In the genomic region with DNA sequence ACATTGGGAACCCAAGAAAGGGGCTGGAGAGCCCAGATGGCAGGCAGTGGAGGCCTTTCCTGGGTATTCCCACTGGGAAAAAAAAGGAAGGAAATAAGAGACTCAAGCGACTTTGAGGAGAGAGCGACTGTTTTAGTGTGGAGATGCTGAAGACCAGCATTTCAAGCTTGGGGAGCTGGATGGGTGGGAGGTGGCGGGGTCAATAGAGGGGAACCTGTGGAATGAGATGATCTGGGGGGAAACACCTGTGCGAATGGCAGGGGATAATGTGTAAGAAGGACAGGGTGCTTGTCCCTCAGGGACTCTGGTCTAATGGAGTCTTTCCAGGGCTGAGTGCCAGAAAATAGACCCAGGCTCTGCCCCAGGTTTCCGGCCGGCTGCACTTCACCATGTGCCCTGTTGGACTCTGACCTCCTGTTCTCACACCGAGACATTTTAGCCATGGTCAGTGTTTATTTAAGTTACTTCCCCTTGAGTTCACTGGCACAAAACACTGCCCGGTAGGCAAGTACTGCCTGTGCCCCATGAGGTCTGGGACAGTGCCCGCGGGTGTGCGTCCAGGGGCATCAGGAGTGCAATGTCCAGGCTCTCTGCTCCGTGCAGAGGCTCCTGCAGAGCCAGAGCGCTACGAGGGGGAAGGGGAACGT, we compare ENCODE assay signal across 1 cellular context.
TF ChIP-seq lines count a peak whose summit lies in the region.

No MANE protein-coding gene starts in this region.

TF ChIP-seq in HepG2, 621 proteins besides CTCF, POLR2A, EP300 and RAD21 (continued from another document and continues in another):
- TF ChIP-seq PCBP2 (optimal IDR thresholded peaks at IDR 0.05; ENCODE audit: low read depth, low read length, poor library complexity, severe bottlenecking) (no peak), SOX5 (CRISPR knock-in tag; IDR thresholded peaks at IDR 0.05; ENCODE audit: borderline replicate concordance) (0 out of 2 replicates have a peak, but pooled peaks have one; percentile 53), ZMYM2 (CRISPR knock-in tag; IDR thresholded peaks at IDR 0.05) (no peak), ZNF253 (CRISPR knock-in tag; IDR thresholded peaks at IDR 0.05; ENCODE audit: borderline replicate concordance) (no peak), ZNF577 (CRISPR knock-in tag; IDR thresholded peaks at IDR 0.05; ENCODE audit: borderline replicate concordance, low read depth) (no peak), KDM2A (CRISPR knock-in tag; IDR thresholded peaks at IDR 0.05; ENCODE audit: borderline replicate concordance, low read depth) (peak; percentile 46; the same call in 1 of the 2 replicates), ZFP41 (CRISPR knock-in tag; IDR thresholded peaks at IDR 0.05; ENCODE audit: borderline replicate concordance) (no peak), ZFX (CRISPR knock-in tag; IDR thresholded peaks at IDR 0.05; ENCODE audit: low read depth) (peak; percentile 35; the same call in 1 of the 2 replicates), ZNF670 (CRISPR knock-in tag; IDR thresholded peaks at IDR 0.05; ENCODE audit: borderline replicate concordance) (no peak), ATF7-NPFF (CRISPR knock-in tag; IDR thresholded peaks at IDR 0.05; ENCODE audit: low read depth) (no peak), ELF4 (CRISPR knock-in tag; IDR thresholded peaks at IDR 0.05; ENCODE audit: borderline replicate concordance) (0 out of 2 replicates have a peak, but pooled peaks have one; percentile 17), ZFP90 (CRISPR knock-in tag; IDR thresholded peaks at IDR 0.05; ENCODE audit: borderline replicate concordance) (0 out of 2 replicates have a peak, but pooled peaks have one; percentile 52), FOXC1 (CRISPR knock-in tag; IDR thresholded peaks at IDR 0.05; ENCODE audit: borderline replicate concordance) (no peak), RARG (CRISPR knock-in tag; IDR thresholded peaks at IDR 0.05; ENCODE audit: low read depth) (no peak), ZNF546 (CRISPR knock-in tag; conservative IDR thresholded peaks at IDR 0.05) (no peak), FOXJ3 (CRISPR knock-in tag; IDR thresholded peaks at IDR 0.05; ENCODE audit: borderline replicate concordance) (no peak; the same call in 1 of the 2 replicates), HMG20B (CRISPR knock-in tag; conservative IDR thresholded peaks at IDR 0.05) (0 out of 2 replicates have a peak, but pooled peaks have one; percentile 19), ZFP36L1 (CRISPR knock-in tag; IDR thresholded peaks at IDR 0.05) (no peak), HOXA3 (CRISPR knock-in tag; IDR thresholded peaks at IDR 0.05) (peak; percentile 47), ZSCAN9 (CRISPR knock-in tag; IDR thresholded peaks at IDR 0.05; ENCODE audit: borderline replicate concordance) (peak; percentile 74; the same call in 1 of the 2 replicates), HOXA9 (CRISPR knock-in tag; IDR thresholded peaks at IDR 0.05; ENCODE audit: borderline replicate concordance) (no peak), PRPF4 (IDR thresholded peaks at IDR 0.05; ENCODE audit: low read depth, low read length, poor library complexity, severe bottlenecking) (no peak), MTF1 (CRISPR knock-in tag; IDR thresholded peaks at IDR 0.05) (no peak), ZNF558 (CRISPR knock-in tag; IDR thresholded peaks at IDR 0.05; ENCODE audit: borderline replicate concordance) (no peak), RFX3 (CRISPR knock-in tag; IDR thresholded peaks at IDR 0.05) (0 out of 2 replicates have a peak, but pooled peaks have one; percentile 16), SATB2 (CRISPR knock-in tag; IDR thresholded peaks at IDR 0.05) (no peak), ZNF354B (CRISPR knock-in tag; IDR thresholded peaks at IDR 0.05) (no peak), ISL2 (CRISPR knock-in tag; IDR thresholded peaks at IDR 0.05) (peak; percentile 38; the same call in 1 of the 2 replicates), FIP1L1 (IDR thresholded peaks at IDR 0.05; ENCODE audit: borderline replicate concordance, insufficient read depth, low read depth, low read length) (no peak)
- TF ChIP-seq, protein P1, sequence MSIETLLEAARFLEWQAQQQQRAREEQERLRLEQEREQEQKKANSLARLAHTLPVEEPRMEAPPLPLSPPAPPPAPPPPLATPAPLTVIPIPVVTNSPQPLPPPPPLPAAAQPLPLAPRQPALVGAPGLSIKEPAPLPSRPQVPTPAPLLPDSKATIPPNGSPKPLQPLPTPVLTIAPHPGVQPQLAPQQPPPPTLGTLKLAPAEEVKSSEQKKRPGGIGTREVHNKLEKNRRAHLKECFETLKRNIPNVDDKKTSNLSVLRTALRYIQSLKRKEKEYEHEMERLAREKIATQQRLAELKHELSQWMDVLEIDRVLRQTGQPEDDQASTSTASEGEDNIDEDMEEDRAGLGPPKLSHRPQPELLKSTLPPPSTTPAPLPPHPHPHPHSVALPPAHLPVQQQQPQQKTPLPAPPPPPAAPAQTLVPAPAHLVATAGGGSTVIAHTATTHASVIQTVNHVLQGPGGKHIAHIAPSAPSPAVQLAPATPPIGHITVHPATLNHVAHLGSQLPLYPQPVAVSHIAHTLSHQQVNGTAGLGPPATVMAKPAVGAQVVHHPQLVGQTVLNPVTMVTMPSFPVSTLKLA (IDR thresholded peaks at IDR 0.05), result no peak
- TF ChIP-seq, protein P2, sequence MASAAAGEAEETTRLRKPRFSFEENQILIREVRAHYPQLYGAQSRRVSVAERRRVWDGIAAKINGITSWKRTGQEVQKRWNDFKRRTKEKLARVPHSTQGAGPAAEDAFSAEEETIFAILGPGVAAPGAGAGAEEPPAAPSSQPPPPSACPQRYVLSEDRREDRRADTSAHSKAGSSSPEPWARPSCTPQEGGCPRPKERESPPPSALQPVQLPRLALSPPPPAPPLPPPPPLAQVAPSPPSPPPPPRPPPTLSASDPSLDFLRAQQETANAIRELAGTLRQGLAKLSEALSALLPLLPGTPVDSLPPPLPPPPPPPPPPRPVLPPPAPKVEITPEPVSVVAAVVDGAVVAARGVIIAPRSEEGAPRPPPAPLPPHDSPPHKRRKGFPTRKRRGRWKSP (CRISPR knock-in tag; IDR thresholded peaks at IDR 0.05), result peak; percentile 83; the same call in 1 of the 2 replicates
- TF ChIP-seq, protein P3, sequence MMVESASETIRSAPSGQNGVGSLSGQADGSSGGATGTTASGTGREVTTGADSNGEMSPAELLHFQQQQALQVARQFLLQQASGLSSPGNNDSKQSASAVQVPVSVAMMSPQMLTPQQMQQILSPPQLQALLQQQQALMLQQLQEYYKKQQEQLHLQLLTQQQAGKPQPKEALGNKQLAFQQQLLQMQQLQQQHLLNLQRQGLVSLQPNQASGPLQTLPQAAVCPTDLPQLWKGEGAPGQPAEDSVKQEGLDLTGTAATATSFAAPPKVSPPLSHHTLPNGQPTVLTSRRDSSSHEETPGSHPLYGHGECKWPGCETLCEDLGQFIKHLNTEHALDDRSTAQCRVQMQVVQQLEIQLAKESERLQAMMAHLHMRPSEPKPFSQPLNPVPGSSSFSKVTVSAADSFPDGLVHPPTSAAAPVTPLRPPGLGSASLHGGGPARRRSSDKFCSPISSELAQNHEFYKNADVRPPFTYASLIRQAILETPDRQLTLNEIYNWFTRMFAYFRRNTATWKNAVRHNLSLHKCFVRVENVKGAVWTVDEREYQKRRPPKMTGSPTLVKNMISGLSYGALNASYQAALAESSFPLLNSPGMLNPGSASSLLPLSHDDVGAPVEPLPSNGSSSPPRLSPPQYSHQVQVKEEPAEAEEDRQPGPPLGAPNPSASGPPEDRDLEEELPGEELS (CRISPR knock-in tag; IDR thresholded peaks at IDR 0.05), result peak; percentile 53
- TF ChIP-seq, protein P4, sequence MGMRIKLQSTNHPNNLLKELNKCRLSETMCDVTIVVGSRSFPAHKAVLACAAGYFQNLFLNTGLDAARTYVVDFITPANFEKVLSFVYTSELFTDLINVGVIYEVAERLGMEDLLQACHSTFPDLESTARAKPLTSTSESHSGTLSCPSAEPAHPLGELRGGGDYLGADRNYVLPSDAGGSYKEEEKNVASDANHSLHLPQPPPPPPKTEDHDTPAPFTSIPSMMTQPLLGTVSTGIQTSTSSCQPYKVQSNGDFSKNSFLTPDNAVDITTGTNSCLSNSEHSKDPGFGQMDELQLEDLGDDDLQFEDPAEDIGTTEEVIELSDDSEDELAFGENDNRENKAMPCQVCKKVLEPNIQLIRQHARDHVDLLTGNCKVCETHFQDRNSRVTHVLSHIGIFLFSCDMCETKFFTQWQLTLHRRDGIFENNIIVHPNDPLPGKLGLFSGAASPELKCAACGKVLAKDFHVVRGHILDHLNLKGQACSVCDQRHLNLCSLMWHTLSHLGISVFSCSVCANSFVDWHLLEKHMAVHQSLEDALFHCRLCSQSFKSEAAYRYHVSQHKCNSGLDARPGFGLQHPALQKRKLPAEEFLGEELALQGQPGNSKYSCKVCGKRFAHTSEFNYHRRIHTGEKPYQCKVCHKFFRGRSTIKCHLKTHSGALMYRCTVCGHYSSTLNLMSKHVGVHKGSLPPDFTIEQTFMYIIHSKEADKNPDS (CRISPR knock-in tag; IDR thresholded peaks at IDR 0.05), result no peak
- TF ChIP-seq, protein P5, sequence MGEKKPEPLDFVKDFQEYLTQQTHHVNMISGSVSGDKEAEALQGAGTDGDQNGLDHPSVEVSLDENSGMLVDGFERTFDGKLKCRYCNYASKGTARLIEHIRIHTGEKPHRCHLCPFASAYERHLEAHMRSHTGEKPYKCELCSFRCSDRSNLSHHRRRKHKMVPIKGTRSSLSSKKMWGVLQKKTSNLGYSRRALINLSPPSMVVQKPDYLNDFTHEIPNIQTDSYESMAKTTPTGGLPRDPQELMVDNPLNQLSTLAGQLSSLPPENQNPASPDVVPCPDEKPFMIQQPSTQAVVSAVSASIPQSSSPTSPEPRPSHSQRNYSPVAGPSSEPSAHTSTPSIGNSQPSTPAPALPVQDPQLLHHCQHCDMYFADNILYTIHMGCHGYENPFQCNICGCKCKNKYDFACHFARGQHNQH (CRISPR knock-in tag; IDR thresholded peaks at IDR 0.05), result peak; percentile 53; the same call in 1 of the 2 replicates
- TF ChIP-seq, protein P6, sequence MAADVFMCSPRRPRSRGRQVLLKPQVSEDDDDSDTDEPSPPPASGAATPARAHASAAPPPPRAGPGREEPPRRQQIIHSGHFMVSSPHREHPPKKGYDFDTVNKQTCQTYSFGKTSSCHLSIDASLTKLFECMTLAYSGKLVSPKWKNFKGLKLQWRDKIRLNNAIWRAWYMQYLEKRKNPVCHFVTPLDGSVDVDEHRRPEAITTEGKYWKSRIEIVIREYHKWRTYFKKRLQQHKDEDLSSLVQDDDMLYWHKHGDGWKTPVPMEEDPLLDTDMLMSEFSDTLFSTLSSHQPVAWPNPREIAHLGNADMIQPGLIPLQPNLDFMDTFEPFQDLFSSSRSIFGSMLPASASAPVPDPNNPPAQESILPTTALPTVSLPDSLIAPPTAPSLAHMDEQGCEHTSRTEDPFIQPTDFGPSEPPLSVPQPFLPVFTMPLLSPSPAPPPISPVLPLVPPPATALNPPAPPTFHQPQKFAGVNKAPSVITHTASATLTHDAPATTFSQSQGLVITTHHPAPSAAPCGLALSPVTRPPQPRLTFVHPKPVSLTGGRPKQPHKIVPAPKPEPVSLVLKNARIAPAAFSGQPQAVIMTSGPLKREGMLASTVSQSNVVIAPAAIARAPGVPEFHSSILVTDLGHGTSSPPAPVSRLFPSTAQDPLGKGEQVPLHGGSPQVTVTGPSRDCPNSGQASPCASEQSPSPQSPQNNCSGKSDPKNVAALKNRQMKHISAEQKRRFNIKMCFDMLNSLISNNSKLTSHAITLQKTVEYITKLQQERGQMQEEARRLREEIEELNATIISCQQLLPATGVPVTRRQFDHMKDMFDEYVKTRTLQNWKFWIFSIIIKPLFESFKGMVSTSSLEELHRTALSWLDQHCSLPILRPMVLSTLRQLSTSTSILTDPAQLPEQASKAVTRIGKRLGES (CRISPR knock-in tag; IDR thresholded peaks at IDR 0.05; ENCODE audit: borderline replicate concordance), result no peak
- TF ChIP-seq, protein P7, sequence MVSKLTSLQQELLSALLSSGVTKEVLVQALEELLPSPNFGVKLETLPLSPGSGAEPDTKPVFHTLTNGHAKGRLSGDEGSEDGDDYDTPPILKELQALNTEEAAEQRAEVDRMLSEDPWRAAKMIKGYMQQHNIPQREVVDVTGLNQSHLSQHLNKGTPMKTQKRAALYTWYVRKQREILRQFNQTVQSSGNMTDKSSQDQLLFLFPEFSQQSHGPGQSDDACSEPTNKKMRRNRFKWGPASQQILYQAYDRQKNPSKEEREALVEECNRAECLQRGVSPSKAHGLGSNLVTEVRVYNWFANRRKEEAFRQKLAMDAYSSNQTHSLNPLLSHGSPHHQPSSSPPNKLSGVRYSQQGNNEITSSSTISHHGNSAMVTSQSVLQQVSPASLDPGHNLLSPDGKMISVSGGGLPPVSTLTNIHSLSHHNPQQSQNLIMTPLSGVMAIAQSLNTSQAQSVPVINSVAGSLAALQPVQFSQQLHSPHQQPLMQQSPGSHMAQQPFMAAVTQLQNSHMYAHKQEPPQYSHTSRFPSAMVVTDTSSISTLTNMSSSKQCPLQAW (CRISPR knock-in tag; IDR thresholded peaks at IDR 0.05), result peak; percentile 83
- TF ChIP-seq, protein P8, sequence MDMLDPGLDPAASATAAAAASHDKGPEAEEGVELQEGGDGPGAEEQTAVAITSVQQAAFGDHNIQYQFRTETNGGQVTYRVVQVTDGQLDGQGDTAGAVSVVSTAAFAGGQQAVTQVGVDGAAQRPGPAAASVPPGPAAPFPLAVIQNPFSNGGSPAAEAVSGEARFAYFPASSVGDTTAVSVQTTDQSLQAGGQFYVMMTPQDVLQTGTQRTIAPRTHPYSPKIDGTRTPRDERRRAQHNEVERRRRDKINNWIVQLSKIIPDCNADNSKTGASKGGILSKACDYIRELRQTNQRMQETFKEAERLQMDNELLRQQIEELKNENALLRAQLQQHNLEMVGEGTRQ (IDR thresholded peaks at IDR 0.05; ENCODE audit: low read depth, low read length), result peak; percentile 26; the same call in 1 of the 2 replicates
- TF ChIP-seq, protein P8 (CRISPR knock-in tag; IDR thresholded peaks at IDR 0.05; ENCODE audit: borderline replicate concordance), result 0 out of 2 replicates have a peak, but pooled peaks have one; percentile 45
- TF ChIP-seq, protein P9, sequence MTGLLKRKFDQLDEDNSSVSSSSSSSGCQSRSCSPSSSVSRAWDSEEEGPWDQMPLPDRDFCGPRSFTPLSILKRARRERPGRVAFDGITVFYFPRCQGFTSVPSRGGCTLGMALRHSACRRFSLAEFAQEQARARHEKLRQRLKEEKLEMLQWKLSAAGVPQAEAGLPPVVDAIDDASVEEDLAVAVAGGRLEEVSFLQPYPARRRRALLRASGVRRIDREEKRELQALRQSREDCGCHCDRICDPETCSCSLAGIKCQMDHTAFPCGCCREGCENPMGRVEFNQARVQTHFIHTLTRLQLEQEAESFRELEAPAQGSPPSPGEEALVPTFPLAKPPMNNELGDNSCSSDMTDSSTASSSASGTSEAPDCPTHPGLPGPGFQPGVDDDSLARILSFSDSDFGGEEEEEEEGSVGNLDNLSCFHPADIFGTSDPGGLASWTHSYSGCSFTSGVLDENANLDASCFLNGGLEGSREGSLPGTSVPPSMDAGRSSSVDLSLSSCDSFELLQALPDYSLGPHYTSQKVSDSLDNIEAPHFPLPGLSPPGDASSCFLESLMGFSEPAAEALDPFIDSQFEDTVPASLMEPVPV (CRISPR knock-in tag; IDR thresholded peaks at IDR 0.05), result no peak
